Comparison of ENCODE assay signal across 8 cellular contexts in genomic region chr2:85266424-85267041, GRCh38.
A peak's percentile ranks its signal among the peaks of the same experiment; 100 is the strongest.
DNase-seq lines count a peak whose midpoint lies in the region; ATAC-seq and TF ChIP-seq lines count a peak whose summit lies in the region.

No MANE protein-coding gene starts in this region.

- TF ChIP-seq POLR2A in right lobe of liver (IDR thresholded peaks at IDR 0.05): no peak

- H3K36me3 ChIP-seq in right lobe of liver: no peaks in the 10 kb centered on the region

- H3K27ac ChIP-seq in right lobe of liver: no peak overlapping the region

- peaks cover 0 to 13% (median 4%) of the 10 kb centered on the region in 4 donors for H3K4me1 ChIP-seq in right lobe of liver

- intact Hi-C loops in right lobe of liver (cut with DNase I): no loop called here

- TF ChIP-seq EP300 in Ishikawa (IDR thresholded peaks at IDR 0.05; ENCODE audit: borderline replicate concordance): no peak

- no peaks in the 10 kb centered on the region for H3K27me3 ChIP-seq in right lobe of liver

- peak; percentile 65 to 94 (median 90) for TF ChIP-seq CTCF in right lobe of liver (IDR thresholded peaks at IDR 0.05)

- H3K9me3 ChIP-seq in right lobe of liver: no peaks in the 10 kb centered on the region

- H3K4me3 ChIP-seq in right lobe of liver: no peak overlapping the region

- peak; percentile 73 for DNase-seq in AG20443 (ENCODE audit: low spot score)
- peak; percentile 84 for DNase-seq in activated CD4-positive, CD25-positive, alpha-beta regulatory T cell treated with anti-CD3 and anti-CD28 coated beads, Interleukin-2, amount 50 U/mL, for 72 hours
- DNase-seq in cerebellum (ENCODE audit: low spot score): peak; percentile 33
- DNase-seq in right lobe of liver: peak; percentile 76 to 81 (median 79)
- DNase-seq in stimulated activated CD8-positive, alpha-beta memory T cell treated with anti-CD3 and anti-CD28 coated beads, Interleukin-15, amount 100 ng/mL, for 24 hours (ENCODE audit: low read depth): peak; percentile 52
- DNase-seq in middle frontal gyrus (ENCODE audit: extremely low spot score, low spot score): no peak

- TF ChIP-seq RAD21 in Ishikawa (IDR thresholded peaks at IDR 0.05; ENCODE audit: low read depth): peak; percentile 70

- 37% methylated on average over 7 of the region's 7 CpGs for WGBS in right lobe of liver (ENCODE audit: insufficient coverage, low coverage, low lambda C conversion rate, missing lambda C conversion rate)

- ATAC-seq in GM19023 (IDR thresholded peaks at IDR 0.05; ENCODE audit: unreplicated experiment) (peak; percentile 89), right lobe of liver (peak; percentile 66 to 82 (median 70))

TF ChIP-seq in Ishikawa, 13 proteins besides CTCF, POLR2A, EP300 and RAD21:
- TF ChIP-seq FOXM1 (IDR thresholded peaks at IDR 0.05; ENCODE audit: borderline replicate concordance, low read depth): no peak
- TF ChIP-seq CREB1 (IDR thresholded peaks at IDR 0.05; ENCODE audit: low read depth): no peak
- TF ChIP-seq TAF1 (IDR thresholded peaks at IDR 0.05; ENCODE audit: low read depth): no peak
- 0 out of 2 replicates have a peak, but pooled peaks have one; percentile 10 for TF ChIP-seq TEAD4 (IDR thresholded peaks at IDR 0.05)
- no peak for TF ChIP-seq ZBTB7A (IDR thresholded peaks at IDR 0.05; ENCODE audit: low read depth)
- TF ChIP-seq MAX (IDR thresholded peaks at IDR 0.05): peak; percentile 66
- no peak for TF ChIP-seq REST (IDR thresholded peaks at IDR 0.05; ENCODE audit: low read depth)
- TF ChIP-seq TCF12 (IDR thresholded peaks at IDR 0.05; ENCODE audit: low read depth): no peak
